Comparison of ENCODE assay signal across 8 cellular contexts in the genomic region with DNA sequence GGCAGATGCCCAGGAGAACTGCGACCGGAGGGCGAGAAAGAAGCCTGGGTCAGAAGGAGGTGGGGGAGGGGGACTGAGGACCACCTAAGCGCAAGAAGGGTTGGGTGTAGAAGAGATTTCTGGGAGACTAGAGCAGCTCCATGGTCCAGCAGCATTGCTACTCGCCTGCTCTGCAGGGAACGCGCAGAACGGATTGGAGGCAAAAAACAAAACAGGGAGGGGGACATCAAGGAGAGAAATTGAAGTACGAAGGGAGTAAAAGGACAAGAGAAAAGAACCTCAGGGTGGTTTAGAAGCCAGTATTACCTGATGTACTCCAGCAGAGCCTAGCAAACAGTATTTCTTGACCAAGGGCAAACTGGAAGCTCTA. TPM values are rescaled to one million over a fixed set of nuclear protein-coding genes. Genes with fewer than 3 reads are reported as not detected.
DNase-seq lines count a peak whose midpoint lies in the region; ATAC-seq, FAIRE-seq and TF ChIP-seq lines count a peak whose summit lies in the region.

No MANE protein-coding gene starts in this region.

- dilution Hi-C loops in keratinocyte (cut with MboI; ENCODE audit: extremely low pct_ligation_motif_present, low sequenced_read_pairs), result no loop called here

- H3K9me3 ChIP-seq in ascending aorta, result no peaks in the 10 kb centered on the region
- H3K9me3 ChIP-seq in keratinocyte (ENCODE audit: control insufficient read depth, low read depth, low read length), result no peaks in the 10 kb centered on the region
- H3K9me3 ChIP-seq in stomach smooth muscle (ENCODE audit: control insufficient read depth in 2 of 2, low read length in 2 of 2), result no peaks in the 10 kb centered on the region

- H3K9ac ChIP-seq in keratinocyte (ENCODE audit: control insufficient read depth, extremely low read depth, insufficient read depth, low read length) (peak overlapping the region; percentile 56), stomach smooth muscle (ENCODE audit: low read length in 2 of 2) (peak overlapping the region; percentile 72 to 77)

- peak; percentile 12 for ATAC-seq in HG03064 (IDR thresholded peaks at IDR 0.05; ENCODE audit: low read depth, unreplicated experiment)

- H3K27me3 ChIP-seq in ascending aorta (no peaks in the 10 kb centered on the region), keratinocyte (ENCODE audit: control insufficient read depth, extremely low read depth, insufficient read depth, low read length) (no peaks in the 10 kb centered on the region), stomach smooth muscle (ENCODE audit: control insufficient read depth in 1 of 2, insufficient read depth in 2 of 2, low read length in 2 of 2) (no peaks in the 10 kb centered on the region)

- H3K27ac ChIP-seq in ascending aorta (peak overlapping the region; percentile 79 to 81), keratinocyte (ENCODE audit: control insufficient read depth, insufficient read depth, low read length) (no peak overlapping the region), stomach smooth muscle (ENCODE audit: low read length) (peak overlapping the region; percentile 64)

- peaks cover 8 to 17% of the 10 kb centered on the region in 2 donors for H3K4me1 ChIP-seq in ascending aorta
- peaks cover 20% of the 10 kb centered on the region for H3K4me1 ChIP-seq in keratinocyte (ENCODE audit: control insufficient read depth, extremely low read depth, insufficient read depth, low read length)
- peaks cover 29% of the 10 kb centered on the region for H3K4me1 ChIP-seq in stomach smooth muscle (ENCODE audit: control insufficient read depth, insufficient read depth, low read length)

- no peaks in the 10 kb centered on the region for H3K9me1 ChIP-seq in keratinocyte (ENCODE audit: control insufficient read depth, extremely low read depth, insufficient read depth, low read length)

- H3K4me2 ChIP-seq in keratinocyte (ENCODE audit: control insufficient read depth, extremely low read depth, insufficient read depth, low read depth, low read length), result peak overlapping the region; percentile 95

- intact Hi-C loops in ascending aorta (cut with DNase I), result loop anchor here (2.0 to 10.0 kb wide), 3 partner anchors 255 to 581 kb away; partner anchors contain the start of gene TRIM26

- FAIRE-seq in keratinocyte (lab: Jason Lieb, UNC), result peak; percentile 9

- H2AFZ ChIP-seq in keratinocyte (ENCODE audit: control insufficient read depth, low read length), result peak overlapping the region; percentile 93

- TF ChIP-seq CTCF in ascending aorta (IDR thresholded peaks at IDR 0.05) (no peak), keratinocyte (optimal IDR thresholded peaks at IDR 0.05 in 1 of 3, IDR thresholded peaks at IDR 0.05 in 1 of 3, conservative IDR thresholded peaks at IDR 0.05 in 1 of 3; ENCODE audit: extremely low read depth in 1 of 3, insufficient read depth in 2 of 3, low read length in 3 of 3) (no peak)

- H3K36me3 ChIP-seq in ascending aorta, result no peaks in the 10 kb centered on the region
- peaks cover 0 to 2% of the 10 kb centered on the region in 2 experiments for H3K36me3 ChIP-seq in keratinocyte (ENCODE audit: control insufficient read depth in 2 of 2, extremely low read depth in 1 of 2, insufficient read depth in 2 of 2, low read length in 2 of 2)
- no peaks in the 10 kb centered on the region for H3K36me3 ChIP-seq in stomach smooth muscle (ENCODE audit: control insufficient read depth in 2 of 2, insufficient read depth in 2 of 2, low read length in 2 of 2)

- peak; percentile 35 for DNase-seq in AG08395 (ENCODE audit: low spot score)
- DNase-seq in ascending aorta (ENCODE audit: low spot score in 2 of 2), result no peak
- no peak for DNase-seq in keratinocyte (ENCODE audit: low read depth, low spot score)
- DNase-seq in pons (ENCODE audit: low spot score), result no peak
- DNase-seq in iPS-NIHi7 (ENCODE audit: extremely low spot score), result no peak
- DNase-seq in NOMO-1 treated with dmso at 0.1 percent for 144 hours (lab: John Stamatoyannopoulos, UW; ENCODE audit: unreplicated experiment), result no peak

- H3K4me3 ChIP-seq in ascending aorta (peak overlapping the region; percentile 77 to 81), keratinocyte (ENCODE audit: control insufficient read depth in 2 of 3, extremely low read depth in 1 of 3, insufficient read depth in 2 of 3, low read depth in 1 of 3, low read length in 3 of 3) (peak overlapping the region; percentile 57 to 83 (median 65)), stomach smooth muscle (ENCODE audit: low read length in 2 of 2) (peak overlapping the region; percentile 57 to 87)

- H3K79me2 ChIP-seq in keratinocyte (ENCODE audit: control insufficient read depth, insufficient read depth, low read length), result peaks cover 4% of the 10 kb centered on the region

- H4K20me1 ChIP-seq in keratinocyte (ENCODE audit: control insufficient read depth, extremely low read depth, insufficient read depth, low read length), result no peaks in the 10 kb centered on the region

RNA-seq across cellular contexts. Expression of gene GABBR1, which starts 0.5 kb away (rescaled TPM):
- 166 TPM for total RNA-seq in ascending aorta
- 10.4 to 18.9 TPM (median 18.9 TPM) in 3 replicates for polyA plus RNA-seq in keratinocyte
- 4.6 TPM for polyA plus RNA-seq in keratinocyte (2011; ENCODE audit: low read depth)
- polyA plus RNA-seq in keratinocyte (2011; cell fraction: cytosol; rRNA removed), result 4.7 and 5.5 TPM in 2 replicates
- polyA plus RNA-seq in keratinocyte (2011; cell fraction: nucleus; rRNA removed), result 139 and 170 TPM in 2 replicates
- 11.4 and 12.9 TPM in 2 replicates for polyA plus RNA-seq in keratinocyte (2012; ENCODE audit: low replicate concordance)
- 13.0 to 36.7 TPM (median 16.0 TPM) in 3 replicates for polyA minus RNA-seq in keratinocyte
- polyA minus RNA-seq in keratinocyte (2011; cell fraction: cytosol; rRNA and poly(A)+ RNA removed), result 2.7 TPM
- polyA minus RNA-seq in keratinocyte (2011; cell fraction: nucleus; rRNA and poly(A)+ RNA removed), result 24.5 and 31.4 TPM in 2 replicates

RNA-seq across cellular contexts. Expression of gene MOG, which starts 23.4 kb away (rescaled TPM):
- not detected for total RNA-seq in ascending aorta
- not detected in 3 replicates for polyA plus RNA-seq in keratinocyte
- polyA plus RNA-seq in keratinocyte (2011; ENCODE audit: low read depth), result not detected
- polyA plus RNA-seq in keratinocyte (2011; cell fraction: cytosol; rRNA removed), result not detected in 2 replicates
- not detected in 2 replicates for polyA plus RNA-seq in keratinocyte (2011; cell fraction: nucleus; rRNA removed)
- polyA plus RNA-seq in keratinocyte (2012; ENCODE audit: low replicate concordance), result 0.11 and 0.14 TPM in 2 replicates
- not detected in 3 replicates for polyA minus RNA-seq in keratinocyte
- polyA minus RNA-seq in keratinocyte (2011; cell fraction: cytosol; rRNA and poly(A)+ RNA removed), result not detected
- not detected in 2 replicates for polyA minus RNA-seq in keratinocyte (2011; cell fraction: nucleus; rRNA and poly(A)+ RNA removed)

RNA-seq across cellular contexts. Expression of gene ZFP57, which starts 47.4 kb away (rescaled TPM):
- not detected for total RNA-seq in ascending aorta
- 17.4 to 26.3 TPM (median 22.5 TPM) in 3 replicates for polyA plus RNA-seq in keratinocyte
- polyA plus RNA-seq in keratinocyte (2011; ENCODE audit: low read depth), result 2.8 TPM
- 21.5 and 22.4 TPM in 2 replicates for polyA plus RNA-seq in keratinocyte (2011; cell fraction: cytosol; rRNA removed)
- polyA plus RNA-seq in keratinocyte (2011; cell fraction: nucleus; rRNA removed), result 37.8 and 49.7 TPM in 2 replicates
- polyA plus RNA-seq in keratinocyte (2012; ENCODE audit: low replicate concordance), result 3.6 and 15.0 TPM in 2 replicates
- polyA minus RNA-seq in keratinocyte, result 22.3 to 33.2 TPM (median 25.4 TPM) in 3 replicates
- 12.3 TPM for polyA minus RNA-seq in keratinocyte (2011; cell fraction: cytosol; rRNA and poly(A)+ RNA removed)
- 9.1 and 13.4 TPM in 2 replicates for polyA minus RNA-seq in keratinocyte (2011; cell fraction: nucleus; rRNA and poly(A)+ RNA removed)

RNA-seq across cellular contexts. Expression of gene OR2H2, which starts 48.6 kb away (rescaled TPM):
- total RNA-seq in ascending aorta, result not detected
- polyA plus RNA-seq in keratinocyte, result not detected in 3 replicates
- polyA plus RNA-seq in keratinocyte (2011; ENCODE audit: low read depth), result not detected
- polyA plus RNA-seq in keratinocyte (2011; cell fraction: cytosol; rRNA removed), result not detected in 2 replicates
- not detected in 2 replicates for polyA plus RNA-seq in keratinocyte (2011; cell fraction: nucleus; rRNA removed)
- polyA plus RNA-seq in keratinocyte (2012; ENCODE audit: low replicate concordance), result 0.25 TPM in 1 of 2 replicates, not detected in the other
- not detected in 3 replicates for polyA minus RNA-seq in keratinocyte
- polyA minus RNA-seq in keratinocyte (2011; cell fraction: cytosol; rRNA and poly(A)+ RNA removed), result not detected
- not detected in 2 replicates for polyA minus RNA-seq in keratinocyte (2011; cell fraction: nucleus; rRNA and poly(A)+ RNA removed)
